ENCODE assay signal across 11 cellular contexts in the genomic region with DNA sequence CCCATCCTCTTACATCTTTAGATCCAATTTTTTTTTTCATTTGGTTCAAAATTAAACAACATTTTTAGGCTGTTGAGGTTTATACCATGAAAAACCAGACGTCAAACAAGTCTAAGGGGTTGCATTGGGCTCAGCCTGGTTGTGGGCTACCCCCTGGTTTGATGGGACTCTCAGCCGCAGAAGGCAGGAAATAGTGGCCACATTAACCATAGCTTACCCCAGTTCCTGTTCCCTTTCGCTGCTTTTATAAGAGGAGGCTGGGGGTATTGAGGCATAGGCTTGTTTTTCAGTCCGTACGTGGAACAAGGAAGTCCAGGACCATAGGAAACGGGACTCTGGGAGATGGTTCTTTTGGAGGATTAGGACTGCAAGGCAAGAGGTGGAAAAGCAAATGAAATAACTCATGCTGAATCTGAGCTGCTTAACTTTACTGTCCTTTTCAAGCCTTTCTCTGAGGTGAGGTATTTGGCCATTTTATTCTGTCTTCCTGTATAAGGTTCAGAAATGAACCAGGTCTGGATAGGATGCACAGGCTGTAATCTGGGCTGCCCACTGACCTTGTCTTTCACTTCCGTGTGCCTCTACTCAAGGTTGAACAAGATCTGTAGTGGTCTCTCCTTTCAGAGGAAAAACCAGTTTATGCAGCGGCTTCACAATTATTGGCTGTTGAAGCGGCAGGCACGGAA. TPM values are rescaled to one million over a fixed set of nuclear protein-coding genes. Genes with fewer than 3 reads are reported as not detected.
DNase-seq lines count a peak whose midpoint lies in the region; ATAC-seq and TF ChIP-seq lines count a peak whose summit lies in the region.
"Had no signal": no experiment of that assay in that cellular context is flagged by ENCODE, and none has a peak within 500 bp of the region (broad histone marks: within the 10 kb centered on the region; RNA-seq: fewer than 3 reads in every experiment).

No MANE protein-coding gene starts in this region.

- peak; percentile 64 for DNase-seq in activated CD8-positive, alpha-beta memory T cell treated with anti-CD3 and anti-CD28 coated beads for 24 hours
- no peak for DNase-seq in activated CD8-positive, alpha-beta memory T cell treated with anti-CD3 and anti-CD28 coated beads, Interleukin-2, amount 50 U/mL, for 48 hours
- DNase-seq in T-helper 2 cell (peak in 3 of 5 experiments; percentile 38 to 87 (median 77)), Right ventricle myocardium superior (no peak), gastrocnemius medialis (no peak), RKO (ENCODE audit: low spot score) (no peak)
- DNase-seq in activated naive CD8-positive, alpha-beta T cell treated with anti-CD3 and anti-CD28 coated beads, Interleukin-2, amount 10 ng/mL, durations not matched to agents 7 days and 5 days, result peak; percentile 72
- DNase-seq in stimulated activated naive CD8-positive, alpha-beta T cell treated with anti-CD3 and anti-CD28 coated beads, Interleukin-15, Interleukin-2, amounts not matched to agents 100 U/mL and 50 U/mL, for 24 hours, result peak; percentile 30
- DNase-seq: dermis blood vessel endothelial cell, H9, NCI-H526 treated with DMSO at 0.1 percent for 48 hours had no signal

- peaks cover 0 to 3% of the 10 kb centered on the region in 2 donors for H3K4me1 ChIP-seq in gastrocnemius medialis

- ATAC-seq in activated naive CD8-positive, alpha-beta T cell treated with anti-CD3 and anti-CD28 coated beads, Interleukin-2, amount 10 ng/mL, durations not matched to agents 7 days and 5 days (ENCODE audit: low read depth), result peak; percentile 80
- ATAC-seq in stimulated activated naive CD8-positive, alpha-beta T cell treated with anti-CD3 and anti-CD28 coated beads, Interleukin-15, Interleukin-2, amounts not matched to agents 100 U/mL and 50 U/mL, for 24 hours, result peak; percentile 63
- no peak for ATAC-seq in Right ventricle myocardium superior (ENCODE audit: poor library complexity)
- ATAC-seq in gastrocnemius medialis, result no peak

- peak overlapping the region; percentile 69 for H3K4me3 Mint-ChIP-seq in activated naive CD8-positive, alpha-beta T cell treated with anti-CD3 and anti-CD28 coated beads, Interleukin-2, amount 10 ng/mL, durations not matched to agents 7 days and 5 days
- H3K4me3 Mint-ChIP-seq: H9 had no signal

- H3K27me3 Mint-ChIP-seq in activated naive CD8-positive, alpha-beta T cell treated with anti-CD3 and anti-CD28 coated beads, Interleukin-2, amount 10 ng/mL, durations not matched to agents 7 days and 5 days, result peaks cover 10% of the 10 kb centered on the region

- no peak for TF ChIP-seq CTCF in gastrocnemius medialis (IDR thresholded peaks at IDR 0.05 in 4 of 5, conservative IDR thresholded peaks at IDR 0.05 in 1 of 5)

- POLR2A ChIA-PET in activated naive CD8-positive, alpha-beta T cell treated with anti-CD3 and anti-CD28 coated beads, Interleukin-2, amount 10 ng/mL, durations not matched to agents 7 days and 5 days (lab: Charles Lee), result interaction anchor here (0.5 to 2.9 kb wide), 5 partner anchors 73 to 1290 kb away, joined by 3 to 13 read pairs (median 4); partner anchors contain the start of gene MAPK13

- intact Hi-C loops in Right ventricle myocardium superior (cut with DNase I) (no loop called here), gastrocnemius medialis (cut with DNase I; ENCODE audit: low total_unique reads) (no loop called here)

- H3K9me3 ChIP-seq in gastrocnemius medialis, result no peaks in the 10 kb centered on the region

- no peak overlapping the region for H3K4me3 ChIP-seq in gastrocnemius medialis

- peak overlapping the region; percentile 57 for H3K27ac Mint-ChIP-seq in activated naive CD8-positive, alpha-beta T cell treated with anti-CD3 and anti-CD28 coated beads, Interleukin-2, amount 10 ng/mL, durations not matched to agents 7 days and 5 days
- H3K27ac Mint-ChIP-seq: H9 had no signal

- H3K27ac ChIP-seq in gastrocnemius medialis, result no peak overlapping the region

- H3K9me3 Mint-ChIP-seq in activated naive CD8-positive, alpha-beta T cell treated with anti-CD3 and anti-CD28 coated beads, Interleukin-2, amount 10 ng/mL, durations not matched to agents 7 days and 5 days, result no peaks in the 10 kb centered on the region
- H3K9me3 Mint-ChIP-seq: H9 had no signal

- peaks cover 0 to 88% of the 10 kb centered on the region in 2 donors for H3K36me3 ChIP-seq in gastrocnemius medialis

- no peaks in the 10 kb centered on the region for H3K27me3 ChIP-seq in gastrocnemius medialis

- in situ Hi-C loops in gastrocnemius medialis (cut with MboI; ENCODE audit: low sequenced_read_pairs in 4 of 4), result no loop called here

- H3K4me1 Mint-ChIP-seq in activated naive CD8-positive, alpha-beta T cell treated with anti-CD3 and anti-CD28 coated beads, Interleukin-2, amount 10 ng/mL, durations not matched to agents 7 days and 5 days, result peaks cover 39% of the 10 kb centered on the region

- peaks cover 66% of the 10 kb centered on the region for H3K36me3 Mint-ChIP-seq in activated naive CD8-positive, alpha-beta T cell treated with anti-CD3 and anti-CD28 coated beads, Interleukin-2, amount 10 ng/mL, durations not matched to agents 7 days and 5 days

- no peak for TF ChIP-seq POLR2A in gastrocnemius medialis (IDR thresholded peaks at IDR 0.05)

RNA-seq across cellular contexts. Expression of gene BRPF3, which starts 7.7 kb away (rescaled TPM):
- 10 to 100 TPM; 23.7 to 25.4 TPM for total RNA-seq in activated naive CD8-positive, alpha-beta T cell treated with anti-CD3 and anti-CD28 coated beads, Interleukin-2, amount 10 ng/mL, durations not matched to agents 7 days and 5 days
- total RNA-seq in Right ventricle myocardium superior (17.8 TPM), gastrocnemius medialis (10 to 100 TPM; 14.9 to 35.5 (median 28.2) TPM)

Comparison
In these comparisons a context has a peak if more than half of its experiments do, and no peak if none do; other contexts are left out.
1. DNase-seq: peak in activated CD8-positive, alpha-beta memory T cell treated with anti-CD3 and anti-CD28 coated beads for 24 hours (single experiment), T-helper 2 cell (3 of 5), activated naive CD8-positive, alpha-beta T cell treated with anti-CD3 and anti-CD28 coated beads, Interleukin-2, amount 10 ng/mL, durations not matched to agents 7 days and 5 days (single experiment) and stimulated activated naive CD8-positive, alpha-beta T cell treated with anti-CD3 and anti-CD28 coated beads, Interleukin-15, Interleukin-2, amounts not matched to agents 100 U/mL and 50 U/mL, for 24 hours (single experiment); none in activated CD8-positive, alpha-beta memory T cell treated with anti-CD3 and anti-CD28 coated beads, Interleukin-2, amount 50 U/mL, for 48 hours (single experiment), Right ventricle myocardium superior (single experiment), gastrocnemius medialis (0 of 2) and RKO (single experiment).
2. ATAC-seq: peak in activated naive CD8-positive, alpha-beta T cell treated with anti-CD3 and anti-CD28 coated beads, Interleukin-2, amount 10 ng/mL, durations not matched to agents 7 days and 5 days (single experiment) and stimulated activated naive CD8-positive, alpha-beta T cell treated with anti-CD3 and anti-CD28 coated beads, Interleukin-15, Interleukin-2, amounts not matched to agents 100 U/mL and 50 U/mL, for 24 hours (single experiment); none in Right ventricle myocardium superior (single experiment) and gastrocnemius medialis (0 of 2).